In the genomic region with DNA sequence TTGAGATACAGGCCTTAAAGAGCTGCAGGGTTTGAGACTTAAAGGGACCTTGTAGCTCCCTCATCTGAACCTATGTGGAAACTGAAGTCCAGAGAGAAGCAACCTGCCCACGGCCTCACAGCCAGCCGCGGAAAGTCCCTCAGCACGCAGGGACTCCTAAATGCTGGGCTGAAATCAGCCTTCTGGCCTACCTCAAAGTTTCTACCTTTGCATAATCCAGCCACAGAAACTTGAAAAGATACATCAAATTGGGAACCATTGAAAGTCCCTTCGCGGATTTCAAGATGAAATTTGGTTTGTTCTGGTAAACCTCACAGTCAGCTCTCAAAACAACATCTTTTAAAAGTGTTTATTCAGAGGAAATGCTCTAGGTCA, we compare ENCODE assay signal across 10 cellular contexts.
A peak's percentile ranks its signal among the peaks of the same experiment; 100 is the strongest.
DNase-seq lines count a peak whose midpoint lies in the region; ATAC-seq and TF ChIP-seq lines count a peak whose summit lies in the region.
"Had no signal": no experiment of that assay in that cellular context is flagged by ENCODE, and none has a peak within 500 bp of the region (broad histone marks: within the 10 kb centered on the region; RNA-seq: fewer than 3 reads in every experiment).

No MANE protein-coding gene starts in this region.

- intact Hi-C loops in Right ventricle myocardium inferior (cut with DNase I), result loop anchor here (10.0 kb wide), 1 partner anchor 165 kb away; no protein-coding TSS in a partner anchor

- no peaks in the 10 kb centered on the region for H3K9me3 Mint-ChIP-seq in central memory CD8-positive, alpha-beta T cell

- H3K27me3 Mint-ChIP-seq in central memory CD8-positive, alpha-beta T cell, result no peaks in the 10 kb centered on the region

- ATAC-seq in GM18502 (IDR thresholded peaks at IDR 0.05; ENCODE audit: poor library complexity, unreplicated experiment) (peak; percentile 97), HG03103 (IDR thresholded peaks at IDR 0.05; ENCODE audit: low read depth, unreplicated experiment) (peak; percentile 81), Right ventricle myocardium inferior (no peak)
- ATAC-seq in central memory CD8-positive, alpha-beta T cell (replicated peaks; ENCODE audit: extremely low read depth, poor library complexity, severe bottlenecking), result no peak

- peak overlapping the region; percentile 16 for H3K27ac Mint-ChIP-seq in central memory CD8-positive, alpha-beta T cell (ENCODE audit: low read depth)

- TF ChIP-seq CTCF in GM20000 (IDR thresholded peaks at IDR 0.05; ENCODE audit: extremely low read depth, missing control alignments), result no peak

- H3K4me1 Mint-ChIP-seq in central memory CD8-positive, alpha-beta T cell, result no peaks in the 10 kb centered on the region

- DNase-seq in GM20000 (ENCODE audit: low spot score), result peak; percentile 33
- DNase-seq in central memory CD8-positive, alpha-beta T cell (ENCODE audit: low spot score in 2 of 2), result no peak
- no peak for DNase-seq in SW480 (ENCODE audit: low spot score)
- no peak for DNase-seq in midbrain (lab: John Stamatoyannopoulos, UW)
- no peak for DNase-seq in Right ventricle myocardium inferior (ENCODE audit: missing footprints)
- no peak for DNase-seq in NCI-H526 treated with DMSO at 0.1 percent for 48 hours (lab: John Stamatoyannopoulos, UW)
- DNase-seq: Caco-2, NCI-H82 had no signal

- peaks cover 1% of the 10 kb centered on the region for H3K36me3 Mint-ChIP-seq in central memory CD8-positive, alpha-beta T cell (ENCODE audit: insufficient read depth)

- H3K4me3 Mint-ChIP-seq in central memory CD8-positive, alpha-beta T cell, result no peak overlapping the region

Comparison
In these comparisons a context has a peak if more than half of its experiments do, and no peak if none do; other contexts are left out.
1. ATAC-seq: peak in GM18502 (single experiment) and HG03103 (single experiment); none in central memory CD8-positive, alpha-beta T cell (single experiment) and Right ventricle myocardium inferior (single experiment).